Comparison of ENCODE assay signal across 1 cellular context in the genomic region with DNA sequence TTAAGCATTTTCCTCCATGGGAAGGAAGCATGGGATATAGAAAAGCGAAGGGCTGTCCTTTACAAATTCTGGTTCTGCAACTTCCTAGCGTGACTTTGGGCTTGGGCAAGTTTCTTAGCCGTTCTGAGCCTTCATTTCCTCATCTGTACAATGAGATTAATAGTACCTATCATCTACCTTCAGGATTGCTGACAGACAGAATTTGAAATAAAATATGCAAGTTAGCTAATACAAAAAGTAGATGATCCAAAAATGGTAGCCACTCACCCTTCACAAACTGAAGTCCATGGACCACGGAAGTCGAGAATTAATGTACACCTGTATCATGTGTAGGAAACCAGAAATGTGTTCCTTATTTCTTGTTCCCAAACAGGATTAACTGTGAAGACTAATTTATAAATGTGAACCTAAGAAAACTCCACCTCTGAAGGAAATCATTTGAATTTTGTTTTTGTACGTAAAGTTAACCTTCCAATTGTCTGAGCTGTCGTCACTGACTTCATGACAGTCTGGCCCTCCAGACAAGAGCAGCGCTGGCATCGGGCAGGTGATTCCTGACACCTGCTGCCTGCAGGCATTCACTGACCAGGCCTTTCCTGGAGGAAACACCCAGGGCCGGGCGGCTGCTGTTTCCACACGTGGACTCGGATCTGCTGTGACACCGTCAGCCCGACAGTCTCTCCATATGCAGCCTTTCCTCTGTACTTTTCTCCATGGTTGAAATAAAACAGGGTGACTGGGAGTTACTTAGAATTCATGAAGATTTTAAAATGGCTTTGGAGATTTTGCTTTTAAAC.
TF ChIP-seq lines count a peak whose summit lies in the region.

No MANE protein-coding gene starts in this region.

TF ChIP-seq in endothelial cell of umbilical vein, 7 proteins besides CTCF, POLR2A, EP300 and RAD21 (continued from another document):
- TF ChIP-seq, protein P1, sequence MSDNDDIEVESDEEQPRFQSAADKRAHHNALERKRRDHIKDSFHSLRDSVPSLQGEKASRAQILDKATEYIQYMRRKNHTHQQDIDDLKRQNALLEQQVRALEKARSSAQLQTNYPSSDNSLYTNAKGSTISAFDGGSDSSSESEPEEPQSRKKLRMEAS (IDR thresholded peaks at IDR 0.05; ENCODE audit: insufficient read depth, insufficient read length): no peak
- TF ChIP-seq POLR2AphosphoS5 (IDR thresholded peaks at IDR 0.05; ENCODE audit: insufficient read depth, low read depth, low read length): no peak
TF ChIP-seq in endothelial cell of umbilical vein: peak in this region for 0.
